In the genomic region with DNA sequence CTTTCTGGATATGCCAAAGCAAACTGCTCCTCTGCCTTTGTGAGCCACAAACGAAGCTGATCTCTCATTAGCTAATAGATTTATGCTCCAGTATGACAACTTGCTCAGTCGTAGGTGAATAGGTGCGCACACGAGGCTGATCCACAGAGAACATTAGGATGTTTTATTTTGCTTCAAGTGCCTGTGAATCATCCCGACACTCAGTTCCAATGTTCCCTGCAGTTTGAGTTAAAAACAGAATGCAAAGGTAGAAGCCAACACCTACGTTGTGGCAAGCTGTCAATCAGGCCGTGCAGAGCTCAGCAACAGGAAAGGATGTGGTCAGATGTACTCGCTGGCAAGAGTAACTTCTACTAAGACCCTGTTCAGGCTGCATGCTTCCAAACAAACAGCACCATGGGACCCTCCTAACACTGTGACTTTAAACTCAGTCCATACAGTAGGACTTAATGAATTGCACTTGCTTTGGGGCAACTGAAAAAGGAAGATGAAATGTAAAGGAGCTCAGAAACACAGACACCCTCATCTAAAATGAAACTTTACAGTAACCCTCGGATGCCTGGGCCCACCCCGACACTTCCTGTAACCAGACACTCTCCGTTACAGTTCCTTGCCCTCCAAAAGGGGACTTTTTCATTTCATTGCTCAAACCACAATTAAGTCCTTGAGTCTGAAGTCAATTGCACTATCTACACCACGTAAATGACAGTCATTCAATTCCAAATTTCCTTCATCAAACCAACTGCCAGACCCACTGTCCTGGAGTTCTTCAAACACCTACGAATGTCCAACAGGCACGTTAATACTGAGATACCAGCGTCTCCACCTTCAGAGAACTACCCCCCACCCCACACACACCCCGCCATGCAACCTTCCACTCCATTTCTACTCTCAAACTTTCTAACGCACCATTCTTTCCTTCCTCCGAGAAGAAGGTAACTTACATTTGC, we compare ENCODE assay signal across 8 cellular contexts.
DNase-seq lines count a peak whose midpoint lies in the region; ATAC-seq and TF ChIP-seq lines count a peak whose summit lies in the region.
"Had no signal": no experiment of that assay in that cellular context is flagged by ENCODE, and none has a peak within 500 bp of the region (broad histone marks: within the 10 kb centered on the region; RNA-seq: fewer than 3 reads in every experiment).

No MANE protein-coding gene starts in this region.

- ATAC-seq in GM18519 (IDR thresholded peaks at IDR 0.05; ENCODE audit: low FRiP score, unreplicated experiment): peak; percentile 41

- peak overlapping the region in 16 of 21 experiments; percentile 23 to 97 (median 80) for H3K27ac ChIP-seq in skin epidermis
- H3K27ac ChIP-seq: ascending aorta had no signal

- DNase-seq in HFF-Myc (ENCODE audit: extremely low read depth, low read depth): no peak
- DNase-seq in NAMALWA (ENCODE audit: low spot score): peak; percentile 92
- DNase-seq in activated CD4-positive, alpha-beta T cell treated with anti-CD3 and anti-CD28 coated beads, Interleukin-2, amount 50 U/mL, for 48 hours: peak; percentile 65 to 74
- DNase-seq in germinal center (ENCODE audit: low spot score): peak; percentile 72
- no peak for DNase-seq in midbrain (lab: John Stamatoyannopoulos, UW)

- no peak for TF ChIP-seq CTCF in HFF-Myc (IDR thresholded peaks at IDR 0.05; ENCODE audit: low read depth, low read length, missing control alignments)

- H3K4me3 ChIP-seq in HFF-Myc (replicated peaks; ENCODE audit: low read depth, low read length): peak overlapping the region; percentile 46
- H3K4me3 ChIP-seq in skin epidermis: peak overlapping the region; percentile 54 to 87 (median 69)

Comparison
In these comparisons a context has a peak if more than half of its experiments do, and no peak if none do; other contexts are left out.
1. DNase-seq: peak in NAMALWA (single experiment), activated CD4-positive, alpha-beta T cell treated with anti-CD3 and anti-CD28 coated beads, Interleukin-2, amount 50 U/mL, for 48 hours (2 of 2) and germinal center (single experiment); none in HFF-Myc (single experiment) and midbrain (single experiment).